Comparison of ENCODE assay signal across 10 cellular contexts in genomic region chr7:28984631-28985030, GRCh38. TPM values are rescaled to one million over a fixed set of nuclear protein-coding genes. Genes with fewer than 3 reads are reported as not detected.
A peak's percentile ranks its signal among the peaks of the same experiment; 100 is the strongest.
DNase-seq lines count a peak whose midpoint lies in the region; ATAC-seq and TF ChIP-seq lines count a peak whose summit lies in the region.
"Had no signal": no experiment of that assay in that cellular context is flagged by ENCODE, and none has a peak within 500 bp of the region (broad histone marks: within the 10 kb centered on the region; RNA-seq: fewer than 3 reads in every experiment).

No MANE protein-coding gene starts in this region.

- H3K27me3 ChIP-seq in lung (ENCODE audit: control insufficient read depth, insufficient read depth), result no peaks in the 10 kb centered on the region
- H3K27me3 ChIP-seq: pancreas had no signal

- WGBS in lung, 2 donors, result 54 to 63% methylated on average over 4 of the region's 4 CpGs

- no peaks in the 10 kb centered on the region for H3K36me3 ChIP-seq in lung (ENCODE audit: control insufficient read depth in 2 of 2, insufficient read depth in 2 of 2, low read length in 2 of 2)
- H3K36me3 ChIP-seq: pancreas had no signal

- H3K4me1 ChIP-seq in lung (ENCODE audit: control insufficient read depth in 2 of 2, insufficient read depth in 2 of 2, low read length in 2 of 2), result peaks cover 0 to 12% of the 10 kb centered on the region in 2 donors
- H3K4me1 ChIP-seq: pancreas had no signal

- H3K4me3 ChIP-seq in choroid plexus epithelial cell (ENCODE audit: low read depth, low read length) (no peak overlapping the region), lung (no peak overlapping the region)
- H3K4me3 ChIP-seq: GM12878, pancreas had no signal

- TF ChIP-seq CTCF in choroid plexus epithelial cell (conservative IDR thresholded peaks at IDR 0.05; ENCODE audit: low read depth, low read length) (peak; percentile 2), lung (IDR thresholded peaks at IDR 0.05; ENCODE audit: control extremely low read depth, extremely low read depth) (no peak)

- no peak for ATAC-seq in lung (ENCODE audit: insufficient read depth, low FRiP score)
- ATAC-seq in HG02678 (IDR thresholded peaks at IDR 0.05; ENCODE audit: unreplicated experiment), result no peak
- no peak for ATAC-seq in GM18873 (IDR thresholded peaks at IDR 0.05; ENCODE audit: low FRiP score, unreplicated experiment)
- ATAC-seq: GM12878 had no signal

- H3K27ac ChIP-seq in lung (ENCODE audit: low read depth in 1 of 2, low read length in 1 of 2), result peak overlapping the region; percentile 49 to 60
- H3K27ac ChIP-seq: pancreas had no signal

- DNase-seq in AG20443 (ENCODE audit: low spot score) (peak; percentile 85), M059J (ENCODE audit: low read depth) (peak; percentile 89), choroid plexus epithelial cell (ENCODE audit: low read depth) (peak; percentile 87), lung (ENCODE audit: low spot score) (peak; percentile 46), NCI-H1694 (lab: John Stamatoyannopoulos, UW) (no peak), cortex of kidney (lab: John Stamatoyannopoulos, UW) (no peak)
- DNase-seq: pancreas had no signal

- no peaks in the 10 kb centered on the region for H3K9me3 ChIP-seq in lung (ENCODE audit: control insufficient read depth in 2 of 2, insufficient read depth in 1 of 2, low read length in 1 of 2)
- H3K9me3 ChIP-seq: pancreas had no signal

RNA-seq across cellular contexts. Expression of gene TRIL, which starts 26.5 kb away (rescaled TPM):
- total RNA-seq in M059J (2014; rRNA removed; shearing (Covaris generic)), result 0.44 and 0.91 TPM in 2 replicates
- total RNA-seq in lung, result 10 to 100 TPM in 1 of 2 donors, 1 to 10 TPM in 1; 2.9 to 17.0 TPM
- under 1 TPM; 0.52 to 0.65 TPM for polyA plus RNA-seq in lung
- total RNA-seq: GM12878 had no signal
- polyA plus RNA-seq: GM12878 had no signal

Comparison
In these comparisons a context has a peak if more than half of its experiments do, and no peak if none do; other contexts are left out.
1. DNase-seq: peak in AG20443 (single experiment), M059J (single experiment), choroid plexus epithelial cell (single experiment) and lung (single experiment); none in NCI-H1694 (single experiment) and cortex of kidney (single experiment).